Comparison of ENCODE assay signal across 1 cellular context in genomic region chr9:32011049-32011448, GRCh38.
TF ChIP-seq lines count a peak whose summit lies in the region.

No MANE protein-coding gene starts in this region.

TF ChIP-seq in H1, 55 proteins besides CTCF, POLR2A, EP300 and RAD21 (continued from another document):
- no peak for TF ChIP-seq FOSL1 (IDR thresholded peaks at IDR 0.05; ENCODE audit: insufficient read depth, low read depth, low read length)
- TF ChIP-seq ASH2L (IDR thresholded peaks at IDR 0.05; ENCODE audit: low read length), result no peak
- TF ChIP-seq NRF1 (IDR thresholded peaks at IDR 0.05; ENCODE audit: low read depth, low read length), result no peak
- TF ChIP-seq TAF7 (optimal IDR thresholded peaks at IDR 0.05; ENCODE audit: borderline replicate concordance, low read depth, low read length), result no peak
- no peak for TF ChIP-seq ATF2 (IDR thresholded peaks at IDR 0.05; ENCODE audit: low read length)
- TF ChIP-seq POU5F1 (IDR thresholded peaks at IDR 0.05; ENCODE audit: low read depth, low read length), result no peak
TF ChIP-seq in H1: peak in this region for 0.
